In genomic region chr9:87803623-87804345, GRCh38 we compare ENCODE assay signal across 1 cellular context.
TF ChIP-seq lines count a peak whose summit lies in the region.

No MANE protein-coding gene starts in this region.

TF ChIP-seq in K562, 482 proteins besides CTCF, POLR2A, EP300 and RAD21 (continued from another document and continues in another):
- peak; percentile 79 for TF ChIP-seq CCNT2 (IDR thresholded peaks at IDR 0.05; ENCODE audit: borderline replicate concordance, extremely low read depth, insufficient read length, low read depth, low read length)
- TF ChIP-seq RAD51 (IDR thresholded peaks at IDR 0.05; ENCODE audit: borderline replicate concordance, low read depth), result peak; percentile 72
- no peak for TF ChIP-seq FOXJ2 (tag; IDR thresholded peaks at IDR 0.05)
- TF ChIP-seq BRD9 (IDR thresholded peaks at IDR 0.05; ENCODE audit: low read depth, partially characterized antibody), result no peak
- no peak for TF ChIP-seq U2AF2 (optimal IDR thresholded peaks at IDR 0.05; ENCODE audit: low read depth, low read length)
- 0 out of 2 replicates have a peak, but pooled peaks have one; percentile 29 for TF ChIP-seq VEZF1 (CRISPR knock-in tag; IDR thresholded peaks at IDR 0.05)
- no peak for TF ChIP-seq E2F3 (CRISPR knock-in tag; IDR thresholded peaks at IDR 0.05)
- TF ChIP-seq ZNF133 (CRISPR knock-in tag; IDR thresholded peaks at IDR 0.05), result no peak
- TF ChIP-seq MAZ (CRISPR knock-in tag; conservative IDR thresholded peaks at IDR 0.05 in 1 of 2, IDR thresholded peaks at IDR 0.05 in 1 of 2), result peak in 1 of 2 experiments; percentile 20; a peak in 1 of 4 replicates
- peak; percentile 93 for TF ChIP-seq HES1 (IDR thresholded peaks at IDR 0.05; ENCODE audit: low read depth)
- TF ChIP-seq NCOA1 (IDR thresholded peaks at IDR 0.05; ENCODE audit: low read depth), result no peak
- no peak for TF ChIP-seq PHF21A (IDR thresholded peaks at IDR 0.05; ENCODE audit: borderline replicate concordance, low read depth)
- TF ChIP-seq CBX3 (IDR thresholded peaks at IDR 0.05; ENCODE audit: borderline replicate concordance in 1 of 2, low read length in 2 of 2), result peak in 1 of 2 experiments; percentile 19; a peak in 1 of 3 replicates
- TF ChIP-seq LARP7 (IDR thresholded peaks at IDR 0.05), result no peak
- no peak for TF ChIP-seq AFF4 (CRISPR knock-in tag; IDR thresholded peaks at IDR 0.05)
- peak; percentile 19; the same call in 1 of the 2 replicates for TF ChIP-seq HMBOX1 (IDR thresholded peaks at IDR 0.05)
- no peak for TF ChIP-seq KLF6 (CRISPR knock-in tag; IDR thresholded peaks at IDR 0.05; ENCODE audit: borderline replicate concordance)
- TF ChIP-seq RCOR1 (IDR thresholded peaks at IDR 0.05; ENCODE audit: borderline replicate concordance in 1 of 2, low read depth in 2 of 2, low read length in 2 of 2), result peak in 1 of 2 experiments; percentile 72; a peak in 1 of 4 replicates
- TF ChIP-seq MXD1 (CRISPR knock-in tag; IDR thresholded peaks at IDR 0.05; ENCODE audit: borderline replicate concordance, poor library complexity, severe bottlenecking), result no peak
- TF ChIP-seq TCF3 (CRISPR knock-in tag; IDR thresholded peaks at IDR 0.05), result peak; percentile 96
- TF ChIP-seq SRSF7 (optimal IDR thresholded peaks at IDR 0.05; ENCODE audit: low read depth, low read length), result no peak
- TF ChIP-seq HINFP (tag; conservative IDR thresholded peaks at IDR 0.05; ENCODE audit: low read depth), result no peak
- TF ChIP-seq PATZ1 (CRISPR knock-in tag; IDR thresholded peaks at IDR 0.05; ENCODE audit: borderline replicate concordance), result no peak
- TF ChIP-seq ESRRB (CRISPR knock-in tag; IDR thresholded peaks at IDR 0.05; ENCODE audit: borderline replicate concordance), result no peak
- no peak for TF ChIP-seq POU5F1 (IDR thresholded peaks at IDR 0.05; ENCODE audit: borderline replicate concordance, low read depth, low read length, partially characterized antibody)
- no peak for TF ChIP-seq ZNF77 (CRISPR knock-in tag; IDR thresholded peaks at IDR 0.05)
- TF ChIP-seq CBFA2T3 (IDR thresholded peaks at IDR 0.05), result peak; percentile 97
- TF ChIP-seq ZNF592 (IDR thresholded peaks at IDR 0.05), result peak; percentile 35; the same call in 1 of the 2 replicates
- no peak for TF ChIP-seq ZSCAN32 (CRISPR knock-in tag; IDR thresholded peaks at IDR 0.05)
- no peak for TF ChIP-seq IRF1 (CRISPR knock-in tag; IDR thresholded peaks at IDR 0.05; ENCODE audit: borderline replicate concordance)
- peak; percentile 41 for TF ChIP-seq RBBP5 (IDR thresholded peaks at IDR 0.05; ENCODE audit: borderline replicate concordance, insufficient read depth, low read length, poor library complexity, severe bottlenecking)
- TF ChIP-seq DIDO1 (tag; IDR thresholded peaks at IDR 0.05; ENCODE audit: low read depth), result no peak
- TF ChIP-seq ARID1B (IDR thresholded peaks at IDR 0.05), result peak; percentile 95
- TF ChIP-seq CGGBP1 (CRISPR knock-in tag; IDR thresholded peaks at IDR 0.05), result no peak
- TF ChIP-seq MYC (IDR thresholded peaks at IDR 0.05; ENCODE audit: low read depth, low read length), result peak; percentile 90
- no peak for TF ChIP-seq MYC (CRISPR knock-in tag; IDR thresholded peaks at IDR 0.05; ENCODE audit: borderline replicate concordance, low read depth)
- no peak for TF ChIP-seq SNAPC5 (CRISPR knock-in tag; IDR thresholded peaks at IDR 0.05)
- no peak for TF ChIP-seq GABPB1 (CRISPR knock-in tag; IDR thresholded peaks at IDR 0.05)
- peak; percentile 92 for TF ChIP-seq EGR1 (conservative IDR thresholded peaks at IDR 0.05)
- TF ChIP-seq USF1 (CRISPR knock-in tag; IDR thresholded peaks at IDR 0.05), result peak; percentile 76
- TF ChIP-seq CREB3 (tag; conservative IDR thresholded peaks at IDR 0.05; ENCODE audit: low read depth), result 0 out of 2 replicates have a peak, but pooled peaks have one; percentile 25
- no peak for TF ChIP-seq ZFP36 (IDR thresholded peaks at IDR 0.05; ENCODE audit: low read depth, low read length, partially characterized antibody)
- peak; percentile 33; the same call in 1 of the 2 replicates for TF ChIP-seq ATF7 (IDR thresholded peaks at IDR 0.05)
- TF ChIP-seq ZNF696 (CRISPR knock-in tag; conservative IDR thresholded peaks at IDR 0.05), result no peak
- TF ChIP-seq HDAC1 (IDR thresholded peaks at IDR 0.05), result 0 out of 4 replicates have a peak, but pooled peaks of 1 of the 2 experiments have one; percentile 18
